In genomic region chr15:63504247-63504978, GRCh38 we compare ENCODE assay signal across 8 cellular contexts. TPM values are rescaled to one million over a fixed set of nuclear protein-coding genes. Genes with fewer than 3 reads are reported as not detected.
DNase-seq lines count a peak whose midpoint lies in the region; ATAC-seq and TF ChIP-seq lines count a peak whose summit lies in the region.

USP3 (plus strand) TSS chr15:63504593; CDS start chr15:63504740, 147 bp downstream.

- H3K4me3 ChIP-seq in PC-3 (ENCODE audit: low read length) (peak within 1 kb of the TSS; percentile 85), epithelial cell of proximal tubule (ENCODE audit: low read depth, low read length) (peak within 1 kb of the TSS; percentile 79), mucosa of rectum (ENCODE audit: low read length in 2 of 2) (peak within 1 kb of the TSS; percentile 92 to 94)

- intact Hi-C loops in PC-3 (cut with micrococcal nuclease): loop anchor here (1.0 to 5.0 kb wide), 3 partner anchors 48 to 217 kb away; no protein-coding TSS in a partner anchor

- H3K27ac ChIP-seq in PC-3 (ENCODE audit: low read length) (peak within 1 kb of the TSS; percentile 100), mucosa of rectum (ENCODE audit: low read depth in 2 of 2, low read length in 2 of 2) (peak within 1 kb of the TSS; percentile 97 to 100)

- H3K9me3 ChIP-seq in PC-3 (ENCODE audit: low read length): no peaks in the 10 kb centered on the region
- H3K9me3 ChIP-seq in mucosa of rectum (ENCODE audit: control insufficient read depth in 2 of 2, low read length in 2 of 2): no peaks in the 10 kb centered on the region

- H3K9ac ChIP-seq in PC-3 (ENCODE audit: low read length): peak within 1 kb of the TSS; percentile 99
- H3K9ac ChIP-seq in mucosa of rectum (ENCODE audit: low read depth in 1 of 2, low read length in 2 of 2): peak within 1 kb of the TSS; percentile 87 to 99

- H2AFZ ChIP-seq in PC-3 (ENCODE audit: low read length): peak within 1 kb of the TSS; percentile 67

- TF ChIP-seq RAD21 in Ishikawa (IDR thresholded peaks at IDR 0.05; ENCODE audit: low read depth): no peak; the same call in 1 of the 2 replicates

- CTCF ChIA-PET in PC-3 (lab: Charles Lee): interaction anchor here (0.6 to 1.8 kb wide), 4 partner anchors 38 to 446 kb away, joined by 4 to 10 read pairs (median 5); no protein-coding TSS in a partner anchor

- peak; percentile 88 for DNase-seq in DMS114 treated with DMSO at 0.1 percent for 48 hours (lab: John Stamatoyannopoulos, UW; ENCODE audit: unreplicated experiment)
- peak; percentile 91 for DNase-seq in PC-3
- peak; percentile 94 for DNase-seq in activated T-cell treated with anti-CD3 and anti-CD28 coated beads for 48 hours (ENCODE audit: low read depth)
- no peak for DNase-seq in epithelial cell of proximal tubule (ENCODE audit: low read depth)
- DNase-seq in stimulated activated CD8-positive, alpha-beta memory T cell treated with anti-CD3 and anti-CD28 coated beads, Interleukin-4, amount 100 ng/mL, for 4 hours (ENCODE audit: low read depth in 2 of 2, low spot score in 1 of 2): peak; percentile 84

- H3K36me3 ChIP-seq in PC-3 (ENCODE audit: low read depth, low read length): no peaks in the 10 kb centered on the region
- no peaks in the 10 kb centered on the region for H3K36me3 ChIP-seq in mucosa of rectum (ENCODE audit: control insufficient read depth in 2 of 2, insufficient read depth in 2 of 2, low read length in 2 of 2)

- H4K20me1 ChIP-seq in PC-3 (ENCODE audit: low read length): peaks cover 37% of the 10 kb centered on the region

- H3K9me2 ChIP-seq in PC-3 (replicated peaks; ENCODE audit: low read length): no peaks in the 10 kb centered on the region

- H3K4me1 ChIP-seq in PC-3 (ENCODE audit: insufficient read depth, low read length) (peaks cover 79% of the 10 kb centered on the region), mucosa of rectum (ENCODE audit: control insufficient read depth in 2 of 2, insufficient read depth in 2 of 2, low read length in 2 of 2) (peaks cover 50 to 56% of the 10 kb centered on the region in 2 donors)

- peaks cover 46% of the 10 kb centered on the region for H3K79me2 ChIP-seq in PC-3 (ENCODE audit: low read length)

- peaks cover 5% of the 10 kb centered on the region for H3F3A ChIP-seq in PC-3 (ENCODE audit: low read length, unreplicated experiment)

- H3K4me2 ChIP-seq in PC-3 (ENCODE audit: low read length): peak within 1 kb of the TSS; percentile 92

- peak; percentile 57; the same call in 1 of the 2 replicates for TF ChIP-seq EP300 in Ishikawa (IDR thresholded peaks at IDR 0.05; ENCODE audit: borderline replicate concordance)

- H3K27me3 ChIP-seq in PC-3 (ENCODE audit: low read length) (no peaks in the 10 kb centered on the region), mucosa of rectum (ENCODE audit: control insufficient read depth in 2 of 2, insufficient read depth in 2 of 2, low read length in 2 of 2) (no peaks in the 10 kb centered on the region)

- POLR2A ChIA-PET in PC-3 (lab: Charles Lee; ENCODE audit: unreplicated experiment): interaction anchor here (0.6 to 0.8 kb wide), 6 partner anchors 38 to 1000 kb away, joined by 3 to 13 read pairs (median 4); no protein-coding TSS in a partner anchor

- ATAC-seq in GM21529 (IDR thresholded peaks at IDR 0.05; ENCODE audit: unreplicated experiment): peak; percentile 57
- peak; percentile 53 for ATAC-seq in PC-3

- no TSS peak for BruUV-seq in PC-3 (replicated peaks; lab: Mats Ljungman, UMichigan)

- TF ChIP-seq CTCF in PC-3 (conservative IDR thresholded peaks at IDR 0.05; ENCODE audit: low read depth, low read length) (no peak), epithelial cell of proximal tubule (conservative IDR thresholded peaks at IDR 0.05; ENCODE audit: low read depth, low read length) (peak; percentile 24)

TF ChIP-seq in Ishikawa, 13 proteins besides CTCF, POLR2A, EP300 and RAD21:
- TF ChIP-seq FOXM1 (IDR thresholded peaks at IDR 0.05; ENCODE audit: borderline replicate concordance, low read depth) (no peak), YY1 (IDR thresholded peaks at IDR 0.05; ENCODE audit: low read depth) (peak; percentile 76), REST (IDR thresholded peaks at IDR 0.05; ENCODE audit: low read depth) (no peak), CEBPB (IDR thresholded peaks at IDR 0.05) (no peak; the same call in 1 of the 2 replicates), TEAD4 (IDR thresholded peaks at IDR 0.05) (no peak), TCF12 (IDR thresholded peaks at IDR 0.05; ENCODE audit: low read depth) (peak; percentile 57), EGR1 (IDR thresholded peaks at IDR 0.05) (peak; percentile 10; the same call in 1 of the 2 replicates), ZBTB7A (IDR thresholded peaks at IDR 0.05; ENCODE audit: low read depth) (no peak; the same call in 1 of the 2 replicates), NFIC (IDR thresholded peaks at IDR 0.05) (no peak), TAF1 (IDR thresholded peaks at IDR 0.05; ENCODE audit: low read depth) (peak; percentile 92), USF1 (IDR thresholded peaks at IDR 0.05) (peak; percentile 26; the same call in 1 of the 2 replicates), MAX (IDR thresholded peaks at IDR 0.05) (0 out of 2 replicates have a peak, but pooled peaks have one; percentile 36), CREB1 (IDR thresholded peaks at IDR 0.05; ENCODE audit: low read depth) (peak; percentile 45; the same call in 1 of the 2 replicates)

RNA-seq across cellular contexts. Expression of gene USP3, which starts in this region (rescaled TPM):
- total RNA-seq in PC-3 (2014; rRNA removed): 26.9 and 27.3 TPM in 2 replicates
- total RNA-seq in epithelial cell of proximal tubule: 31.4 and 34.2 TPM in 2 replicates
